Comparison of ENCODE assay signal across 12 cellular contexts in genomic region chr22:17804331-17805080, GRCh38.
"Had no signal": no experiment of that assay in that cellular context is flagged by ENCODE, and none has a peak within 500 bp of the region (broad histone marks: within the 10 kb centered on the region; RNA-seq: fewer than 3 reads in every experiment).

No MANE protein-coding gene starts in this region.

- H3K4me1 Mint-ChIP-seq: activated T-helper 17 cell treated with anti-CD3 and anti-CD28 coated beads, Interleukin-2, amount 50 U/mL, for 72 hours had no signal

- H3K27ac Mint-ChIP-seq: activated T-helper 17 cell treated with anti-CD3 and anti-CD28 coated beads, Interleukin-2, amount 50 U/mL, for 72 hours; dendritic cell treated with granulocyte-macrophage colony-stimulating factor and Interleukin-4, amounts not matched to agents 40 ng/mL and 50 ng/mL, for 4 days; effector memory CD8-positive, alpha-beta T cell; natural killer cell treated with Interleukin-12 subunit alpha and Interleukin-12 subunit beta and Interleukin-15 and Interleukin-18, amount 100 ng/mL, for 72 hours had no signal

- H3K27me3 Mint-ChIP-seq: activated T-helper 17 cell treated with anti-CD3 and anti-CD28 coated beads, Interleukin-2, amount 50 U/mL, for 72 hours; effector memory CD8-positive, alpha-beta T cell; natural killer cell treated with Interleukin-12 subunit alpha and Interleukin-12 subunit beta and Interleukin-15 and Interleukin-18, amount 100 ng/mL, for 72 hours had no signal

- H3K36me3 Mint-ChIP-seq: natural killer cell treated with Interleukin-12 subunit alpha and Interleukin-12 subunit beta and Interleukin-15 and Interleukin-18, amount 100 ng/mL, for 72 hours had no signal

- DNase-seq: activated naive CD4-positive, alpha-beta T cell treated with Interleukin-2 at 50 U/mL for 16 hours; aorta; effector memory CD8-positive, alpha-beta T cell; stimulated activated CD4-positive, alpha-beta T cell treated with anti-CD3 and anti-CD28 coated beads, Interleukin-4, amount 100 ng/mL, for 24 hours had no signal

- H3K9me3 Mint-ChIP-seq: activated T-helper 17 cell treated with anti-CD3 and anti-CD28 coated beads, Interleukin-2, amount 50 U/mL, for 72 hours; dendritic cell treated with granulocyte-macrophage colony-stimulating factor and Interleukin-4, amounts not matched to agents 40 ng/mL and 50 ng/mL, for 4 days; effector memory CD8-positive, alpha-beta T cell; natural killer cell treated with Interleukin-12 subunit alpha and Interleukin-12 subunit beta and Interleukin-15 and Interleukin-18, amount 100 ng/mL, for 72 hours had no signal

- H3K4me3 ChIP-seq: gastroesophageal sphincter, left lung, prostate gland, skin epidermis, thoracic aorta had no signal

- H3K4me3 Mint-ChIP-seq: activated T-helper 17 cell treated with anti-CD3 and anti-CD28 coated beads, Interleukin-2, amount 50 U/mL, for 72 hours; dendritic cell treated with granulocyte-macrophage colony-stimulating factor and Interleukin-4, amounts not matched to agents 40 ng/mL and 50 ng/mL, for 4 days; effector memory CD8-positive, alpha-beta T cell; natural killer cell treated with Interleukin-12 subunit alpha and Interleukin-12 subunit beta and Interleukin-15 and Interleukin-18, amount 100 ng/mL, for 72 hours had no signal

- H3K27ac ChIP-seq: gastroesophageal sphincter, left lung, prostate gland, skin epidermis, thoracic aorta had no signal
